In the genomic region with DNA sequence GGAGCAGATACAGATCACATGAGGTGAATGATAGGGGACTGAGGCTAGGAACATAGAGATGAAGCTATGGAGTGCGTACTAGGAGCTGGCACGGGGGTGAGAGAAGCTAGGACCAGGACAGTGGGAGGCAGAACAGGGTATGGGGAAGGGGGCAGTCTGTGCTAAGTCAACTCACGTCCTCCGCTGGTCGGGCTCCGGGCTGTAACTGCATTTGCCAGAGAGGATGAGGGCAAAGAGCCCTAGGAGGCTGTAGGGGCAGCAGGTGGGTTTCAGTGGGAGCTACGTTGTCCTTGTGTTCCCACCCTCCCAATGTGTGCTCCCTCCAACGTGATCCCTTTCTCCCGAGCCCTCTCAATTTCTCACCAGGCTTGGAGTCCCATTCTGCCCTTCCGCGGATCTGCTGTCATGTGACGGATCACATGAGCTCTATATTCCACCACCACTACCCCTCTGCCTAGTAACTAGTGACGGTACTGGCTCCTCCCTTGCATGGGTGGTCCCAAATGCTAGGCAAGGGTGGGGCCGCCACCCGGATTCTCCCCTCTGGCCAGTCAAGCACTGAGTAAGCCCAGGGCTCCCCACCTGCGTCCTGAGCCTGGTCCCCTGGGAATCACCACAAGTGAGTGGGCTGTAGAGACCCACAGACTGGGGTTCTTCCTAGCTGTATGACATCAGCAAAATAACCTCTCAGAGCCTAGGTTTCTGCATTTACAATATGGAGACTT, we compare ENCODE assay signal across 1 cellular context.
TF ChIP-seq lines count a peak whose summit lies in the region.

A gene (minus strand): TSS at position 402 of the 725 bp plus-strand sequence. CDS start 22 bp downstream, at position 380.

TF ChIP-seq in K562, 482 proteins besides CTCF, POLR2A, EP300 and RAD21 (continued from another document and continues in another):
- TF ChIP-seq, protein P1, sequence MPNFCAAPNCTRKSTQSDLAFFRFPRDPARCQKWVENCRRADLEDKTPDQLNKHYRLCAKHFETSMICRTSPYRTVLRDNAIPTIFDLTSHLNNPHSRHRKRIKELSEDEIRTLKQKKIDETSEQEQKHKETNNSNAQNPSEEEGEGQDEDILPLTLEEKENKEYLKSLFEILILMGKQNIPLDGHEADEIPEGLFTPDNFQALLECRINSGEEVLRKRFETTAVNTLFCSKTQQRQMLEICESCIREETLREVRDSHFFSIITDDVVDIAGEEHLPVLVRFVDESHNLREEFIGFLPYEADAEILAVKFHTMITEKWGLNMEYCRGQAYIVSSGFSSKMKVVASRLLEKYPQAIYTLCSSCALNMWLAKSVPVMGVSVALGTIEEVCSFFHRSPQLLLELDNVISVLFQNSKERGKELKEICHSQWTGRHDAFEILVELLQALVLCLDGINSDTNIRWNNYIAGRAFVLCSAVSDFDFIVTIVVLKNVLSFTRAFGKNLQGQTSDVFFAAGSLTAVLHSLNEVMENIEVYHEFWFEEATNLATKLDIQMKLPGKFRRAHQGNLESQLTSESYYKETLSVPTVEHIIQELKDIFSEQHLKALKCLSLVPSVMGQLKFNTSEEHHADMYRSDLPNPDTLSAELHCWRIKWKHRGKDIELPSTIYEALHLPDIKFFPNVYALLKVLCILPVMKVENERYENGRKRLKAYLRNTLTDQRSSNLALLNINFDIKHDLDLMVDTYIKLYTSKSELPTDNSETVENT (CRISPR knock-in tag; IDR thresholded peaks at IDR 0.05): peak; percentile 68; the same call in 1 of the 2 replicates
- TF ChIP-seq, protein P2, sequence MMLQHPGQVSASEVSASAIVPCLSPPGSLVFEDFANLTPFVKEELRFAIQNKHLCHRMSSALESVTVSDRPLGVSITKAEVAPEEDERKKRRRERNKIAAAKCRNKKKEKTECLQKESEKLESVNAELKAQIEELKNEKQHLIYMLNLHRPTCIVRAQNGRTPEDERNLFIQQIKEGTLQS (IDR thresholded peaks at IDR 0.05): peak; percentile 39; the same call in 1 of the 2 replicates
- TF ChIP-seq, protein P2 (CRISPR knock-in tag; conservative IDR thresholded peaks at IDR 0.05): no peak
- TF ChIP-seq, protein P3, sequence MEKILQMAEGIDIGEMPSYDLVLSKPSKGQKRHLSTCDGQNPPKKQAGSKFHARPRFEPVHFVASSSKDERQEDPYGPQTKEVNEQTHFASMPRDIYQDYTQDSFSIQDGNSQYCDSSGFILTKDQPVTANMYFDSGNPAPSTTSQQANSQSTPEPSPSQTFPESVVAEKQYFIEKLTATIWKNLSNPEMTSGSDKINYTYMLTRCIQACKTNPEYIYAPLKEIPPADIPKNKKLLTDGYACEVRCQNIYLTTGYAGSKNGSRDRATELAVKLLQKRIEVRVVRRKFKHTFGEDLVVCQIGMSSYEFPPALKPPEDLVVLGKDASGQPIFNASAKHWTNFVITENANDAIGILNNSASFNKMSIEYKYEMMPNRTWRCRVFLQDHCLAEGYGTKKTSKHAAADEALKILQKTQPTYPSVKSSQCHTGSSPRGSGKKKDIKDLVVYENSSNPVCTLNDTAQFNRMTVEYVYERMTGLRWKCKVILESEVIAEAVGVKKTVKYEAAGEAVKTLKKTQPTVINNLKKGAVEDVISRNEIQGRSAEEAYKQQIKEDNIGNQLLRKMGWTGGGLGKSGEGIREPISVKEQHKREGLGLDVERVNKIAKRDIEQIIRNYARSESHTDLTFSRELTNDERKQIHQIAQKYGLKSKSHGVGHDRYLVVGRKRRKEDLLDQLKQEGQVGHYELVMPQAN (IDR thresholded peaks at IDR 0.05; ENCODE audit: borderline replicate concordance): peak; percentile 96
- peak; percentile 18; the same call in 1 of the 2 replicates for TF ChIP-seq NFE2 (IDR thresholded peaks at IDR 0.05; ENCODE audit: low read depth)
- peak in 1 of 2 experiments; percentile 95; a peak in 2 of 4 replicates for TF ChIP-seq HDAC1 (IDR thresholded peaks at IDR 0.05)
- TF ChIP-seq, protein P4, sequence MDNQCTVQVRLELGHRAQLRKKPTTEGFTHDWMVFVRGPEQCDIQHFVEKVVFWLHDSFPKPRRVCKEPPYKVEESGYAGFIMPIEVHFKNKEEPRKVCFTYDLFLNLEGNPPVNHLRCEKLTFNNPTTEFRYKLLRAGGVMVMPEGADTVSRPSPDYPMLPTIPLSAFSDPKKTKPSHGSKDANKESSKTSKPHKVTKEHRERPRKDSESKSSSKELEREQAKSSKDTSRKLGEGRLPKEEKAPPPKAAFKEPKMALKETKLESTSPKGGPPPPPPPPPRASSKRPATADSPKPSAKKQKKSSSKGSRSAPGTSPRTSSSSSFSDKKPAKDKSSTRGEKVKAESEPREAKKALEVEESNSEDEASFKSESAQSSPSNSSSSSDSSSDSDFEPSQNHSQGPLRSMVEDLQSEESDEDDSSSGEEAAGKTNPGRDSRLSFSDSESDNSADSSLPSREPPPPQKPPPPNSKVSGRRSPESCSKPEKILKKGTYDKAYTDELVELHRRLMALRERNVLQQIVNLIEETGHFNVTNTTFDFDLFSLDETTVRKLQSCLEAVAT (IDR thresholded peaks at IDR 0.05): 0 out of 4 replicates have a peak, but pooled peaks of 1 of the 2 experiments have one; percentile 33
- TF ChIP-seq, protein P5, sequence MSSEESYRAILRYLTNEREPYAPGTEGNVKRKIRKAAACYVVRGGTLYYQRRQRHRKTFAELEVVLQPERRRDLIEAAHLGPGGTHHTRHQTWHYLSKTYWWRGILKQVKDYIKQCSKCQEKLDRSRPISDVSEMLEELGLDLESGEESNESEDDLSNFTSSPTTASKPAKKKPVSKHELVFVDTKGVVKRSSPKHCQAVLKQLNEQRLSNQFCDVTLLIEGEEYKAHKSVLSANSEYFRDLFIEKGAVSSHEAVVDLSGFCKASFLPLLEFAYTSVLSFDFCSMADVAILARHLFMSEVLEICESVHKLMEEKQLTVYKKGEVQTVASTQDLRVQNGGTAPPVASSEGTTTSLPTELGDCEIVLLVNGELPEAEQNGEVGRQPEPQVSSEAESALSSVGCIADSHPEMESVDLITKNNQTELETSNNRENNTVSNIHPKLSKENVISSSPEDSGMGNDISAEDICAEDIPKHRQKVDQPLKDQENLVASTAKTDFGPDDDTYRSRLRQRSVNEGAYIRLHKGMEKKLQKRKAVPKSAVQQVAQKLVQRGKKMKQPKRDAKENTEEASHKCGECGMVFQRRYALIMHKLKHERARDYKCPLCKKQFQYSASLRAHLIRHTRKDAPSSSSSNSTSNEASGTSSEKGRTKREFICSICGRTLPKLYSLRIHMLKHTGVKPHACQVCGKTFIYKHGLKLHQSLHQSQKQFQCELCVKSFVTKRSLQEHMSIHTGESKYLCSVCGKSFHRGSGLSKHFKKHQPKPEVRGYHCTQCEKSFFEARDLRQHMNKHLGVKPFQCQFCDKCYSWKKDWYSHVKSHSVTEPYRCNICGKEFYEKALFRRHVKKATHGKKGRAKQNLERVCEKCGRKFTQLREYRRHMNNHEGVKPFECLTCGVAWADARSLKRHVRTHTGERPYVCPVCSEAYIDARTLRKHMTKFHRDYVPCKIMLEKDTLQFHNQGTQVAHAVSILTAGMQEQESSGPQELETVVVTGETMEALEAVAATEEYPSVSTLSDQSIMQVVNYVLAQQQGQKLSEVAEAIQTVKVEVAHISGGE (CRISPR knock-in tag; IDR thresholded peaks at IDR 0.05): peak in 1 of 3 experiments; percentile 41; a peak in 1 of 6 replicates
- TF ChIP-seq, protein P6, sequence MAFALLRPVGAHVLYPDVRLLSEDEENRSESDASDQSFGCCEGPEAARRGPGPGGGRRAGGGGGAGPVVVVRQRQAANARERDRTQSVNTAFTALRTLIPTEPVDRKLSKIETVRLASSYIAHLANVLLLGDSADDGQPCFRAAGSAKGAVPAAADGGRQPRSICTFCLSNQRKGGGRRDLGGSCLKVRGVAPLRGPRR (CRISPR knock-in tag; IDR thresholded peaks at IDR 0.05): no peak
- peak in 1 of 2 experiments; percentile 45; a peak in 2 of 4 replicates for TF ChIP-seq SRF (CRISPR knock-in tag; IDR thresholded peaks at IDR 0.05)
- 0 out of 4 replicates have a peak, but pooled peaks of 1 of the 2 experiments have one; percentile 13 for TF ChIP-seq NRF1 (conservative IDR thresholded peaks at IDR 0.05 in 1 of 2, IDR thresholded peaks at IDR 0.05 in 1 of 2)
- 0 out of 2 replicates have a peak, but pooled peaks have one; percentile 17 for TF ChIP-seq SMARCE1 (IDR thresholded peaks at IDR 0.05)
- no peak for TF ChIP-seq NR2C2 (CRISPR knock-in tag; IDR thresholded peaks at IDR 0.05)
- peak; percentile 62 for TF ChIP-seq NR2C2 (tag; IDR thresholded peaks at IDR 0.05)
- peak; percentile 40; the same call in 1 of the 2 replicates for TF ChIP-seq POLR2G (IDR thresholded peaks at IDR 0.05; ENCODE audit: low read depth, low read length)
- peak; percentile 52; the same call in 1 of the 2 replicates for TF ChIP-seq JUND (IDR thresholded peaks at IDR 0.05; ENCODE audit: borderline replicate concordance, low read depth, low read length)
- no peak; the same call in 1 of the 3 replicates for TF ChIP-seq JUND (tag; IDR thresholded peaks at IDR 0.05; ENCODE audit: borderline replicate concordance, low read depth, low read length)
- TF ChIP-seq RBFOX2 (IDR thresholded peaks at IDR 0.05; ENCODE audit: low read depth, low read length): peak; percentile 54
- TF ChIP-seq POLR2AphosphoS5 (IDR thresholded peaks at IDR 0.05; ENCODE audit: control insufficient read depth, insufficient read depth, low read depth, low read length): peak; percentile 32; the same call in 1 of the 2 replicates
- TF ChIP-seq RFX1 (IDR thresholded peaks at IDR 0.05): no peak
- TF ChIP-seq, protein P7, sequence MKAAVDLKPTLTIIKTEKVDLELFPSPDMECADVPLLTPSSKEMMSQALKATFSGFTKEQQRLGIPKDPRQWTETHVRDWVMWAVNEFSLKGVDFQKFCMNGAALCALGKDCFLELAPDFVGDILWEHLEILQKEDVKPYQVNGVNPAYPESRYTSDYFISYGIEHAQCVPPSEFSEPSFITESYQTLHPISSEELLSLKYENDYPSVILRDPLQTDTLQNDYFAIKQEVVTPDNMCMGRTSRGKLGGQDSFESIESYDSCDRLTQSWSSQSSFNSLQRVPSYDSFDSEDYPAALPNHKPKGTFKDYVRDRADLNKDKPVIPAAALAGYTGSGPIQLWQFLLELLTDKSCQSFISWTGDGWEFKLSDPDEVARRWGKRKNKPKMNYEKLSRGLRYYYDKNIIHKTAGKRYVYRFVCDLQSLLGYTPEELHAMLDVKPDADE (conservative IDR thresholded peaks at IDR 0.05; ENCODE audit: control insufficient read depth, low read depth, low read length): peak; percentile 76; the same call in 1 of the 2 replicates
- TF ChIP-seq, protein P8, sequence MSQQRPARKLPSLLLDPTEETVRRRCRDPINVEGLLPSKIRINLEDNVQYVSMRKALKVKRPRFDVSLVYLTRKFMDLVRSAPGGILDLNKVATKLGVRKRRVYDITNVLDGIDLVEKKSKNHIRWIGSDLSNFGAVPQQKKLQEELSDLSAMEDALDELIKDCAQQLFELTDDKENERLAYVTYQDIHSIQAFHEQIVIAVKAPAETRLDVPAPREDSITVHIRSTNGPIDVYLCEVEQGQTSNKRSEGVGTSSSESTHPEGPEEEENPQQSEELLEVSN (IDR thresholded peaks at IDR 0.05; ENCODE audit: borderline replicate concordance in 1 of 2, extremely low read depth in 1 of 2, insufficient read depth in 1 of 2, insufficient read length in 1 of 2, low read depth in 1 of 2, low read length in 1 of 2, poor library complexity in 1 of 2, severe bottlenecking in 1 of 2): peak in 1 of 2 experiments; percentile 44
- TF ChIP-seq, protein P9, sequence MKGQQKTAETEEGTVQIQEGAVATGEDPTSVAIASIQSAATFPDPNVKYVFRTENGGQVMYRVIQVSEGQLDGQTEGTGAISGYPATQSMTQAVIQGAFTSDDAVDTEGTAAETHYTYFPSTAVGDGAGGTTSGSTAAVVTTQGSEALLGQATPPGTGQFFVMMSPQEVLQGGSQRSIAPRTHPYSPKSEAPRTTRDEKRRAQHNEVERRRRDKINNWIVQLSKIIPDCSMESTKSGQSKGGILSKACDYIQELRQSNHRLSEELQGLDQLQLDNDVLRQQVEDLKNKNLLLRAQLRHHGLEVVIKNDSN (CRISPR knock-in tag; IDR thresholded peaks at IDR 0.05): peak; percentile 99
- TF ChIP-seq, protein P10, sequence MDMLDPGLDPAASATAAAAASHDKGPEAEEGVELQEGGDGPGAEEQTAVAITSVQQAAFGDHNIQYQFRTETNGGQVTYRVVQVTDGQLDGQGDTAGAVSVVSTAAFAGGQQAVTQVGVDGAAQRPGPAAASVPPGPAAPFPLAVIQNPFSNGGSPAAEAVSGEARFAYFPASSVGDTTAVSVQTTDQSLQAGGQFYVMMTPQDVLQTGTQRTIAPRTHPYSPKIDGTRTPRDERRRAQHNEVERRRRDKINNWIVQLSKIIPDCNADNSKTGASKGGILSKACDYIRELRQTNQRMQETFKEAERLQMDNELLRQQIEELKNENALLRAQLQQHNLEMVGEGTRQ (CRISPR knock-in tag; IDR thresholded peaks at IDR 0.05): peak; percentile 99
- TF ChIP-seq, protein P11, sequence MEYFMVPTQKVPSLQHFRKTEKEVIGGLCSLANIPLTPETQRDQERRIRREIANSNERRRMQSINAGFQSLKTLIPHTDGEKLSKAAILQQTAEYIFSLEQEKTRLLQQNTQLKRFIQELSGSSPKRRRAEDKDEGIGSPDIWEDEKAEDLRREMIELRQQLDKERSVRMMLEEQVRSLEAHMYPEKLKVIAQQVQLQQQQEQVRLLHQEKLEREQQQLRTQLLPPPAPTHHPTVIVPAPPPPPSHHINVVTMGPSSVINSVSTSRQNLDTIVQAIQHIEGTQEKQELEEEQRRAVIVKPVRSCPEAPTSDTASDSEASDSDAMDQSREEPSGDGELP (CRISPR knock-in tag; IDR thresholded peaks at IDR 0.05; ENCODE audit: borderline replicate concordance): peak; percentile 73; the same call in 1 of the 2 replicates
- TF ChIP-seq HCFC1 (IDR thresholded peaks at IDR 0.05; ENCODE audit: low read depth, low read length): peak; percentile 60; the same call in 1 of the 2 replicates
- TF ChIP-seq BRCA1 (IDR thresholded peaks at IDR 0.05): no peak
- 0 out of 2 replicates have a peak, but pooled peaks have one; percentile 70 for TF ChIP-seq BRCA1 (CRISPR knock-in tag; IDR thresholded peaks at IDR 0.05)
- TF ChIP-seq, protein P12, sequence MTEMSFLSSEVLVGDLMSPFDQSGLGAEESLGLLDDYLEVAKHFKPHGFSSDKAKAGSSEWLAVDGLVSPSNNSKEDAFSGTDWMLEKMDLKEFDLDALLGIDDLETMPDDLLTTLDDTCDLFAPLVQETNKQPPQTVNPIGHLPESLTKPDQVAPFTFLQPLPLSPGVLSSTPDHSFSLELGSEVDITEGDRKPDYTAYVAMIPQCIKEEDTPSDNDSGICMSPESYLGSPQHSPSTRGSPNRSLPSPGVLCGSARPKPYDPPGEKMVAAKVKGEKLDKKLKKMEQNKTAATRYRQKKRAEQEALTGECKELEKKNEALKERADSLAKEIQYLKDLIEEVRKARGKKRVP (CRISPR knock-in tag; IDR thresholded peaks at IDR 0.05): peak; percentile 40; the same call in 1 of the 2 replicates
- TF ChIP-seq MTA3 (IDR thresholded peaks at IDR 0.05; ENCODE audit: borderline replicate concordance): peak; percentile 48; the same call in 1 of the 2 replicates
- TF ChIP-seq ZFP36 (IDR thresholded peaks at IDR 0.05; ENCODE audit: low read depth, low read length, partially characterized antibody): no peak
- TF ChIP-seq GTF2F1 (IDR thresholded peaks at IDR 0.05; ENCODE audit: low read depth, low read length): peak; percentile 96; the same call in 1 of the 2 replicates
- TF ChIP-seq CREB1 (IDR thresholded peaks at IDR 0.05): peak; percentile 97
- TF ChIP-seq CREB1 (CRISPR knock-in tag; IDR thresholded peaks at IDR 0.05): peak; percentile 98
- TF ChIP-seq MXI1 (IDR thresholded peaks at IDR 0.05; ENCODE audit: low read depth, low read length): no peak
- TF ChIP-seq TEAD4 (IDR thresholded peaks at IDR 0.05; ENCODE audit: low read length): peak; percentile 19; the same call in 1 of the 2 replicates
- TF ChIP-seq TEAD4 (CRISPR knock-in tag; IDR thresholded peaks at IDR 0.05; ENCODE audit: borderline replicate concordance): no peak
